In the genomic region with DNA sequence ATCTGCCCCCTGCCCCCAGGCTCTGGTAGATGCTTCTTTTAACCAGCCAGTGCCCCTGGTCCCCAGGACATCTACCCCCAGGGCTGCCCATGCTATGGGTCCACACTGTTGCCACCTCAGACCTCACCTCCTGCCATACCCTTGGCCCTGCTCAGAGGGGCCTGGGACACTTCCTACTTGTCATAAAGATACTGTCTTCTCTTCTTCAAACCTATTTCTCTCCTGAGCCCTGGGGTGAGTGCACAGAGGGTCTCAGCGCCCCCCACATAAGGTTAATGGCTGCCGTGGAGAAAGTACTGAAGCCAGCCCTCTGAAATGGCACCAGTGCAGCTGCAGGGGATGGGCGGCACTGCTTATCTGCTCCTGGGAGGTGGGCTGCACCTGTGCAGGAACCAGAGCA, we compare ENCODE assay signal across 26 cellular contexts.
"Had no signal": no experiment of that assay in that cellular context is flagged by ENCODE, and none has a peak within 500 bp of the region (broad histone marks: within the 10 kb centered on the region; RNA-seq: fewer than 3 reads in every experiment).

No MANE protein-coding gene starts in this region.

- H3K27ac ChIP-seq: left ventricle myocardium inferior, sigmoid colon, spleen, suprapubic skin, thoracic aorta, tibial artery, upper lobe of right lung had no signal

- H3K4me3 Mint-ChIP-seq: immature natural killer cell; naive thymus-derived CD8-positive, alpha-beta T cell; nephron; neural crest cell; stimulated activated effector memory CD8-positive, alpha-beta T cell treated with anti-CD3 and anti-CD28 coated beads, Interleukin-12 subunit alpha, Interleukin-12 subunit beta, amount 100 ng/mL, for 72 hours; stimulated activated naive CD8-positive, alpha-beta T cell treated with anti-CD3 and anti-CD28 coated beads, Interleukin-15, Interleukin-2, amounts not matched to agents 100 ng/mL and 50 ng/mL, for 24 hours had no signal

- H3K4me3 ChIP-seq: left ventricle myocardium inferior, lung, sigmoid colon, spleen, suprapubic skin, thoracic aorta, tibial artery, upper lobe of right lung had no signal

- H3K27ac Mint-ChIP-seq: immature natural killer cell; nephron; progenitor cell of endocrine pancreas; stimulated activated effector memory CD8-positive, alpha-beta T cell treated with anti-CD3 and anti-CD28 coated beads, Interleukin-12 subunit alpha, Interleukin-12 subunit beta, amount 100 ng/mL, for 72 hours; stimulated activated naive CD8-positive, alpha-beta T cell treated with anti-CD3 and anti-CD28 coated beads, Interleukin-15, Interleukin-2, amounts not matched to agents 100 ng/mL and 50 ng/mL, for 24 hours had no signal

- H3K36me3 ChIP-seq: left ventricle myocardium inferior, sigmoid colon, spleen, suprapubic skin, thoracic aorta, tibial artery, upper lobe of right lung had no signal

- H3K9me3 ChIP-seq: left ventricle myocardium inferior, sigmoid colon, suprapubic skin, thoracic aorta, tibial artery, upper lobe of right lung had no signal

- H3K36me3 Mint-ChIP-seq: naive thymus-derived CD8-positive, alpha-beta T cell; stimulated activated effector memory CD8-positive, alpha-beta T cell treated with anti-CD3 and anti-CD28 coated beads, Interleukin-12 subunit alpha, Interleukin-12 subunit beta, amount 100 ng/mL, for 72 hours had no signal

- H3K9me3 Mint-ChIP-seq: immature natural killer cell; naive thymus-derived CD8-positive, alpha-beta T cell; nephron; neural crest cell; stimulated activated effector memory CD8-positive, alpha-beta T cell treated with anti-CD3 and anti-CD28 coated beads, Interleukin-12 subunit alpha, Interleukin-12 subunit beta, amount 100 ng/mL, for 72 hours; stimulated activated naive CD8-positive, alpha-beta T cell treated with anti-CD3 and anti-CD28 coated beads, Interleukin-15, Interleukin-2, amounts not matched to agents 100 ng/mL and 50 ng/mL, for 24 hours had no signal

- ATAC-seq: left colon; naive thymus-derived CD8-positive, alpha-beta T cell; right cardiac atrium; stimulated activated effector memory CD8-positive, alpha-beta T cell treated with anti-CD3 and anti-CD28 coated beads, Interleukin-12 subunit alpha, Interleukin-12 subunit beta, amount 100 ng/mL, for 72 hours; upper lobe of right lung had no signal

- H3K27me3 Mint-ChIP-seq: naive thymus-derived CD8-positive, alpha-beta T cell; stimulated activated naive CD8-positive, alpha-beta T cell treated with anti-CD3 and anti-CD28 coated beads, Interleukin-15, Interleukin-2, amounts not matched to agents 100 ng/mL and 50 ng/mL, for 24 hours had no signal

- DNase-seq: hypothalamus; immature natural killer cell; kidney; left colon; left ventricle myocardium inferior; mesendoderm; midbrain; naive thymus-derived CD8-positive, alpha-beta T cell; occipital lobe; right cardiac atrium; sigmoid colon; small intestine; spleen; stimulated activated CD4-positive, alpha-beta T cell treated with anti-CD3 and anti-CD28 coated beads, Interleukin-4, amount 100 ng/mL, for 24 hours; stimulated activated naive CD4-positive, alpha-beta T cell; tibial artery; trophoblast cell; upper lobe of right lung had no signal
